In the genomic region with DNA sequence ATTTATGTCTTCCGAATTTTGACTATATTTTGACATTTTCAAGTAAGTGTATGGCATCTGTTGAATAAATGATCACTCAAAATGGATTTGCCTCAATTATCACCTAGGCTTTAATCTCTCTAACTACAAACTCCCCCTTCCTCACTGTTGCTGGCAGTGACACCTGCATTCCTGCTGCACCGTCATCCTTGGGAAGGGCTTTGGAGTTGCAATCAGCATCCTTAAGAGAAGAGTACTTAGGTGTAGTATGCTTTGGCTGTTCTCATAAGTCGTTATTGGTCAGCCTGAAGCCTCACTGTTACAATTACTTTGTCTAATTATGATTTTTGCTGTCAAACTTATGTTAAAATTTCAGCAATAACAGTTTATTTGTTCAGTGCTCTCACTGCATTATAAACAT, we compare ENCODE assay signal across 24 cellular contexts.
"Had no signal": no experiment of that assay in that cellular context is flagged by ENCODE, and none has a peak within 500 bp of the region (broad histone marks: within the 10 kb centered on the region; RNA-seq: fewer than 3 reads in every experiment).

No MANE protein-coding gene starts in this region.

- H3K4me3 ChIP-seq: colonic mucosa, esophagus squamous epithelium, gastrocnemius medialis, heart right ventricle, mucosa of descending colon had no signal

- H3K36me3 ChIP-seq: colonic mucosa, esophagus squamous epithelium, gastrocnemius medialis, heart right ventricle had no signal

- FAIRE-seq: endometrium, islet of Langerhans, keratinocyte had no signal

- ATAC-seq: effector memory CD8-positive, alpha-beta T cell; esophagus mucosa; gastrocnemius medialis; heart right ventricle; left colon; left lobe of liver; left ventricle myocardium superior; mucosa of descending colon had no signal

- H3K9me3 ChIP-seq: colonic mucosa, esophagus squamous epithelium, gastrocnemius medialis, mucosa of descending colon had no signal

- DNase-seq: colonic mucosa; cortex of kidney; effector CD8-positive, alpha-beta T cell; effector memory CD8-positive, alpha-beta T cell; endodermal cell; erythroblast; esophagus squamous epithelium; foreskin melanocyte; gastrocnemius medialis; glutamatergic neuron; head of caudate nucleus; heart right ventricle; hippocampal formation; left colon; left ventricle myocardium superior; mesenchymal stem cell; mucosa of descending colon; naive B cell had no signal

- H3K27me3 ChIP-seq: colonic mucosa, esophagus squamous epithelium, gastrocnemius medialis, heart right ventricle had no signal

- H3K27ac ChIP-seq: colonic mucosa, epithelial cell of prostate, esophagus squamous epithelium, gastrocnemius medialis, heart right ventricle had no signal

- H3K4me1 ChIP-seq: colonic mucosa, esophagus squamous epithelium, gastrocnemius medialis, heart right ventricle had no signal
